In the genomic region with DNA sequence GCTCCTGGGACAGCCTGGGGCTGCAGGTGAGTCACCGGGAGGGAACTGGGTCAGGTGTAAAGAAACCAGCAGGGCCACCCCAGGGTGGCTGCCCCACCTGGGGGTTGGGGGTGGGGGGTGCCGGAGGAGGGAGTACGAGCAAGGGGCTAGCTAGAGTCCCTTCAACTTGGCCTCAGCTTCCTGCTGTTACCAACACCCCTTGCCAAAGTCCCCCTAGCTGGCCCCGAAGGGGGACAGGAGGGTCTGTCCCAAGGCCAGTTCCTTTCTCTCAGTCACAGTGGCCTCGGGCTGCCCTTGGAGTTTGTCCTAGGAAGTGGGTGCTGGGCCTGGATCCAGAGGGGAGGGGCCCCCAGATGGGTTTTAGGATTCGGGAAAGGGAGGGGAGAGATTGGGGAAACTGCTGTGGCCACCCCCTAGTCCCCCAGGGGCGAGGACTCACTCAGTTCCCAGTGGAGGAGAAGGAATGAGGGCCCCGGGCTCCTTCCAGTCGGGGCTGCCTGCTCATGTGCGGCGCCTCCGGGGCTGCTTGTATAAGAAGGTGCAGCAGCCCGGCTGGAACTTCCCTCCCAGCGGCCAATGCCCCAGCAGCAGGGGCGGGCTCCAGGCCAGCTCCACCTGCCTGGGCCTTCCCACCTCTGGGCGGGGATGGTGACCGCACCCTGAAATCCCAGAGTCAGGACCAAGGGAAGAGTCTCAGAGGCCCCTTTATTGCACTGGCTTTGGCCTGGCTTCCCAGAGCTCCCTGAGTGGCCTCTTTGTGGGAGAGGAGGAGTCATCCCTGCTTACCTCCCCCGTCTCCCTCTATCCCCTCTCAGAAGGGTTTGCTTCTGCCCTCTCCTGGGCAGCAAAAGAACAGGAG, we compare ENCODE assay signal across 9 cellular contexts. TPM values are rescaled to one million over a fixed set of nuclear protein-coding genes. Genes with fewer than 3 reads are reported as not detected.
DNase-seq lines count a peak whose midpoint lies in the region; ATAC-seq, FAIRE-seq and TF ChIP-seq lines count a peak whose summit lies in the region.
"Had no signal": no experiment of that assay in that cellular context is flagged by ENCODE, and none has a peak within 500 bp of the region (broad histone marks: within the 10 kb centered on the region; RNA-seq: fewer than 3 reads in every experiment).

No MANE protein-coding gene starts in this region.

- peak overlapping the region; percentile 26 for H3K4me3 ChIP-seq in BE2C (ENCODE audit: low read depth, low read length)
- H3K4me3 ChIP-seq in osteoblast (ENCODE audit: insufficient read depth, low read length), result no peak overlapping the region

- TF ChIP-seq CTCF in BE2C (IDR thresholded peaks at IDR 0.05; ENCODE audit: low read depth, low read length), result peak; percentile 76
- peak; percentile 50 for TF ChIP-seq CTCF in osteoblast (IDR thresholded peaks at IDR 0.05; ENCODE audit: extremely low read depth, low read depth, low read length)
- TF ChIP-seq CTCF in GM10248 (IDR thresholded peaks at IDR 0.05; ENCODE audit: control extremely low read depth, extremely low read depth, low read depth, missing control alignments), result no peak

- no peak overlapping the region for H2AFZ ChIP-seq in osteoblast (ENCODE audit: low read length)

- peaks cover 5% of the 10 kb centered on the region for H4K20me1 ChIP-seq in osteoblast (ENCODE audit: insufficient read depth, low read length)

- peak; percentile 78 for FAIRE-seq in RCC 7860 (lab: Jason Lieb, UNC)
- FAIRE-seq: endometrium had no signal

- H3K4me1 Mint-ChIP-seq in activated CD8-positive, alpha-beta memory T cell treated with anti-CD3 and anti-CD28 coated beads, Interleukin-2, amount 10 ng/mL, durations not matched to agents 7 days and 5 days, result peaks cover 18% of the 10 kb centered on the region

- H3K9me3 ChIP-seq in BE2C (no peaks in the 10 kb centered on the region), osteoblast (ENCODE audit: low read depth, low read length) (no peaks in the 10 kb centered on the region)

- no peak overlapping the region for H3K27ac ChIP-seq in osteoblast (ENCODE audit: low read depth, low read length)

- no peaks in the 10 kb centered on the region for H3K27me3 Mint-ChIP-seq in activated CD8-positive, alpha-beta memory T cell treated with anti-CD3 and anti-CD28 coated beads, Interleukin-2, amount 10 ng/mL, durations not matched to agents 7 days and 5 days

- CTCF ChIA-PET in activated CD8-positive, alpha-beta memory T cell treated with anti-CD3 and anti-CD28 coated beads, Interleukin-2, amount 10 ng/mL, durations not matched to agents 7 days and 5 days (lab: Charles Lee), result no interaction called here
- CTCF ChIA-PET in GM10248 (lab: Yijun Ruan, JAX), result interaction anchor here (1.1 to 4.2 kb wide), 6 partner anchors 17 to 228 kb away, joined by 3 to 28 read pairs (median 4); no protein-coding TSS in a partner anchor

- peak overlapping the region; percentile 13 for H3K4me2 ChIP-seq in osteoblast (ENCODE audit: insufficient read depth, low read length)

- POLR2A ChIA-PET in GM10248 (lab: Yijun Ruan, JAX), result interaction anchor here (0.5 kb wide), 1 partner anchor 33 kb away, joined by 6 read pairs; no protein-coding TSS in a partner anchor

- peaks cover 26% of the 10 kb centered on the region for H3K27me3 ChIP-seq in BE2C
- peaks cover 31% of the 10 kb centered on the region for H3K27me3 ChIP-seq in osteoblast (ENCODE audit: insufficient read depth, low read length)

- H3K4me3 Mint-ChIP-seq in activated CD8-positive, alpha-beta memory T cell treated with anti-CD3 and anti-CD28 coated beads, Interleukin-2, amount 10 ng/mL, durations not matched to agents 7 days and 5 days, result no peak overlapping the region

- H3K79me2 ChIP-seq in osteoblast (ENCODE audit: insufficient read depth, low read length), result no peaks in the 10 kb centered on the region

- H3K27ac Mint-ChIP-seq in activated CD8-positive, alpha-beta memory T cell treated with anti-CD3 and anti-CD28 coated beads, Interleukin-2, amount 10 ng/mL, durations not matched to agents 7 days and 5 days, result no peak overlapping the region

- H3K9me3 Mint-ChIP-seq in activated CD8-positive, alpha-beta memory T cell treated with anti-CD3 and anti-CD28 coated beads, Interleukin-2, amount 10 ng/mL, durations not matched to agents 7 days and 5 days (ENCODE audit: low read depth), result no peaks in the 10 kb centered on the region

- DNase-seq in BE2C, result peak; percentile 67
- DNase-seq in HuH-7 (ENCODE audit: low spot score), result peak; percentile 89
- DNase-seq in RCC 7860 (ENCODE audit: low spot score), result peak; percentile 84
- DNase-seq in fibroblast of peridontal ligament (ENCODE audit: extremely low read depth), result peak; percentile 49
- DNase-seq in osteoblast (ENCODE audit: insufficient read length, low spot score, missing footprints), result peak; percentile 94
- DNase-seq in activated CD8-positive, alpha-beta memory T cell treated with anti-CD3 and anti-CD28 coated beads, Interleukin-2, amount 10 ng/mL, durations not matched to agents 7 days and 5 days, result no peak
- no peak for DNase-seq in GM10248 (ENCODE audit: extremely low spot score)

- H3K36me3 ChIP-seq in BE2C (no peaks in the 10 kb centered on the region), osteoblast (ENCODE audit: insufficient read depth, low read length) (no peaks in the 10 kb centered on the region)

- ATAC-seq in HG02852 (IDR thresholded peaks at IDR 0.05; ENCODE audit: unreplicated experiment), result no peak
- no peak for ATAC-seq in activated CD8-positive, alpha-beta memory T cell treated with anti-CD3 and anti-CD28 coated beads, Interleukin-2, amount 10 ng/mL, durations not matched to agents 7 days and 5 days

- H3K4me1 ChIP-seq in BE2C, result peaks cover 3% of the 10 kb centered on the region; the same call in 1 of the 2 replicates
- H3K4me1 ChIP-seq in osteoblast (ENCODE audit: insufficient read depth, low read length), result no peaks in the 10 kb centered on the region

- H3K36me3 Mint-ChIP-seq in activated CD8-positive, alpha-beta memory T cell treated with anti-CD3 and anti-CD28 coated beads, Interleukin-2, amount 10 ng/mL, durations not matched to agents 7 days and 5 days, result peaks cover 13% of the 10 kb centered on the region

RNA-seq across cellular contexts. Expression of gene ARHGAP27, which starts 7.3 kb away (rescaled TPM):
- polyA plus RNA-seq in BE2C (2012; ENCODE audit: insufficient read depth, insufficient read length, low read depth), result 1.6 TPM
- 2.9 and 6.2 TPM in 2 replicates for total RNA-seq in osteoblast
- total RNA-seq in activated CD8-positive, alpha-beta memory T cell treated with anti-CD3 and anti-CD28 coated beads, Interleukin-2, amount 10 ng/mL, durations not matched to agents 7 days and 5 days, result 100 to 1,000 TPM in 1 of 2 experiments, 10 to 100 TPM in 1; 79.5 to 104 TPM

Comparison
In these comparisons a context has a peak if more than half of its experiments do, and no peak if none do; other contexts are left out.
1. DNase-seq: peak in BE2C (single experiment), HuH-7 (single experiment), RCC 7860 (single experiment), fibroblast of peridontal ligament (single experiment) and osteoblast (single experiment); none in activated CD8-positive, alpha-beta memory T cell treated with anti-CD3 and anti-CD28 coated beads, Interleukin-2, amount 10 ng/mL, durations not matched to agents 7 days and 5 days (single experiment) and GM10248 (single experiment).
2. RNA of gene ARHGAP27, which starts 7.3 kb away (total RNA-seq): 79.5 to 104 TPM in activated CD8-positive, alpha-beta memory T cell treated with anti-CD3 and anti-CD28 coated beads, Interleukin-2, amount 10 ng/mL, durations not matched to agents 7 days and 5 days; 2.9 to 6.2 TPM in osteoblast; every median in the first group is over 10 times any median in the second.